In the genomic region with DNA sequence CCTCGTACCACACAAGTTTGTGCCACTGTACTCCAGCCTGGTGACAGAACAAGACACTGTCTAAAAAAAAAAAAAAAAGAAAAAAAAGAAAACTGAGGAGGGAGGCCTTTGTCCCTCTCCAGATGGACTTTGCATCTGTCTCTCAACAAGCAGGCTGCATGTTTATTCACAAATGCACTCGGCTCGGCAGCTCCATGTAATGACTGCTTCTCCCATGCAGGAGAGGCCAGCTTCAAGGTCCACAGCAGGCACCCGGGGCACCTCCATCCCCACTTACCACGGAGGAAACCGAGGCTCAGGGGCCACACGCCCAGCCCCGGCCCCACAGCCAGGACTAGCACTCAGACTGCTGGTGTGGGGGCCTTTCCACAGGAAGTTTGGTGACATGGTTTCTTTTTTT, we compare ENCODE assay signal across 1 cellular context.
TF ChIP-seq lines count a peak whose summit lies in the region.

No MANE protein-coding gene starts in this region.

TF ChIP-seq in HepG2, 621 proteins besides CTCF, POLR2A, EP300 and RAD21 (continued from another document):
- TF ChIP-seq, protein P1, sequence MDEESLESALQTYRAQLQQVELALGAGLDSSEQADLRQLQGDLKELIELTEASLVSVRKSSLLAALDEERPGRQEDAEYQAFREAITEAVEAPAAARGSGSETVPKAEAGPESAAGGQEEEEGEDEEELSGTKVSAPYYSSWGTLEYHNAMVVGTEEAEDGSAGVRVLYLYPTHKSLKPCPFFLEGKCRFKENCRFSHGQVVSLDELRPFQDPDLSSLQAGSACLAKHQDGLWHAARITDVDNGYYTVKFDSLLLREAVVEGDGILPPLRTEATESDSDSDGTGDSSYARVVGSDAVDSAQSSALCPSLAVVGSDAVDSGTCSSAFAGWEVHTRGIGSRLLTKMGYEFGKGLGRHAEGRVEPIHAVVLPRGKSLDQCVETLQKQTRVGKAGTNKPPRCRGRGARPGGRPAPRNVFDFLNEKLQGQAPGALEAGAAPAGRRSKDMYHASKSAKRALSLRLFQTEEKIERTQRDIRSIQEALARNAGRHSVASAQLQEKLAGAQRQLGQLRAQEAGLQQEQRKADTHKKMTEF (CRISPR knock-in tag; IDR thresholded peaks at IDR 0.05), result 0 out of 2 replicates have a peak, but pooled peaks have one; percentile 46
- TF ChIP-seq FOXA1 (IDR thresholded peaks at IDR 0.05), result no peak
- TF ChIP-seq FOXA1 (CRISPR knock-in tag; IDR thresholded peaks at IDR 0.05), result peak; percentile 60
- no peak for TF ChIP-seq TFAP4 (IDR thresholded peaks at IDR 0.05; ENCODE audit: borderline replicate concordance, low read depth)
- TF ChIP-seq, protein P2, sequence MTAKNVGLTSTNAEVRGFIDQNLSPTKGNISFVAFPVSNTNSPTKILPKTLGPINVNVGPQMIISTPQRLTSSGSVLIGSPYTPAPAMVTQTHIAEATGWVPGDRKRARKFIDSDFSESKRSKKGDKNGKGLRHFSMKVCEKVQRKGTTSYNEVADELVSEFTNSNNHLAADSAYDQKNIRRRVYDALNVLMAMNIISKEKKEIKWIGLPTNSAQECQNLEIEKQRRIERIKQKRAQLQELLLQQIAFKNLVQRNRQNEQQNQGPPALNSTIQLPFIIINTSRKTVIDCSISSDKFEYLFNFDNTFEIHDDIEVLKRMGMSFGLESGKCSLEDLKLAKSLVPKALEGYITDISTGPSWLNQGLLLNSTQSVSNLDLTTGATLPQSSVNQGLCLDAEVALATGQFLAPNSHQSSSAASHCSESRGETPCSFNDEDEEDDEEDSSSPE (CRISPR knock-in tag; IDR thresholded peaks at IDR 0.05), result no peak
- TF ChIP-seq XRCC5 (optimal IDR thresholded peaks at IDR 0.05; ENCODE audit: low read length), result peak; percentile 18
- TF ChIP-seq ZNF362 (CRISPR knock-in tag; IDR thresholded peaks at IDR 0.05; ENCODE audit: borderline replicate concordance), result peak; percentile 95
- no peak for TF ChIP-seq SNRNP70 (IDR thresholded peaks at IDR 0.05; ENCODE audit: low read depth, low read length)
- 0 out of 4 replicates have a peak, but pooled peaks of 1 of the 2 experiments have one; percentile 21 for TF ChIP-seq KLF16 (CRISPR knock-in tag; IDR thresholded peaks at IDR 0.05)
- 0 out of 2 replicates have a peak, but pooled peaks have one; percentile 31 for TF ChIP-seq SMAD3 (CRISPR knock-in tag; IDR thresholded peaks at IDR 0.05)
- TF ChIP-seq, protein P3, sequence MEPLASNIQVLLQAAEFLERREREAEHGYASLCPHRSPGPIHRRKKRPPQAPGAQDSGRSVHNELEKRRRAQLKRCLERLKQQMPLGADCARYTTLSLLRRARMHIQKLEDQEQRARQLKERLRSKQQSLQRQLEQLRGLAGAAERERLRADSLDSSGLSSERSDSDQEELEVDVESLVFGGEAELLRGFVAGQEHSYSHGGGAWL (CRISPR knock-in tag; IDR thresholded peaks at IDR 0.05), result no peak
- TF ChIP-seq MTA1 (CRISPR knock-in tag; IDR thresholded peaks at IDR 0.05; ENCODE audit: borderline replicate concordance), result 0 out of 2 replicates have a peak, but pooled peaks have one; percentile 57
- TF ChIP-seq RFXAP (CRISPR knock-in tag; IDR thresholded peaks at IDR 0.05; ENCODE audit: borderline replicate concordance), result no peak
- peak; percentile 35; the same call in 1 of the 2 replicates for TF ChIP-seq SAP130 (CRISPR knock-in tag; IDR thresholded peaks at IDR 0.05; ENCODE audit: low read depth)
- TF ChIP-seq PAX8 (CRISPR knock-in tag; IDR thresholded peaks at IDR 0.05; ENCODE audit: borderline replicate concordance), result no peak
- peak; percentile 80 for TF ChIP-seq FOXO1 (CRISPR knock-in tag; IDR thresholded peaks at IDR 0.05)
- TF ChIP-seq ZNF790 (CRISPR knock-in tag; IDR thresholded peaks at IDR 0.05; ENCODE audit: borderline replicate concordance), result no peak
- peak; percentile 88 for TF ChIP-seq HNF4A (CRISPR knock-in tag; IDR thresholded peaks at IDR 0.05)
- peak; percentile 44; the same call in 1 of the 2 replicates for TF ChIP-seq RXRB (CRISPR knock-in tag; IDR thresholded peaks at IDR 0.05; ENCODE audit: borderline replicate concordance)
- TF ChIP-seq HNF4G (IDR thresholded peaks at IDR 0.05; ENCODE audit: borderline replicate concordance, low read depth, low read length), result peak; percentile 74; the same call in 1 of the 2 replicates
- TF ChIP-seq HNF4G (CRISPR knock-in tag; IDR thresholded peaks at IDR 0.05; ENCODE audit: borderline replicate concordance, low read depth), result peak; percentile 76; the same call in 1 of the 2 replicates
- TF ChIP-seq ZNF234 (CRISPR knock-in tag; conservative IDR thresholded peaks at IDR 0.05), result no peak
- TF ChIP-seq ZNF441 (CRISPR knock-in tag; IDR thresholded peaks at IDR 0.05; ENCODE audit: borderline replicate concordance), result 0 out of 2 replicates have a peak, but pooled peaks have one; percentile 19
- TF ChIP-seq ZNF264 (CRISPR knock-in tag; IDR thresholded peaks at IDR 0.05), result no peak
- no peak for TF ChIP-seq MAZ (IDR thresholded peaks at IDR 0.05; ENCODE audit: borderline replicate concordance, low read depth, low read length)
- no peak for TF ChIP-seq MAZ (CRISPR knock-in tag; IDR thresholded peaks at IDR 0.05; ENCODE audit: low read depth)
- TF ChIP-seq TEAD3 (CRISPR knock-in tag; optimal IDR thresholded peaks at IDR 0.05; ENCODE audit: borderline replicate concordance), result peak; percentile 54
